In genomic region chr3:50292159-50292923, GRCh38 we compare ENCODE assay signal across 8 cellular contexts. TPM values are rescaled to one million over a fixed set of nuclear protein-coding genes. Genes with fewer than 3 reads are reported as not detected.
DNase-seq lines count a peak whose midpoint lies in the region; TF ChIP-seq lines count a peak whose summit lies in the region.

IFRD2 (minus strand) TSS chr3:50292429; CDS start chr3:50292274, 155 bp downstream.

- no peaks in the 10 kb centered on the region for H3K9me3 Mint-ChIP-seq in nephron
- no peaks in the 10 kb centered on the region for H3K9me3 Mint-ChIP-seq in stimulated activated naive CD8-positive, alpha-beta T cell treated with anti-CD3 and anti-CD28 coated beads, Interleukin-15, Interleukin-2, amounts not matched to agents 100 ng/mL and 50 ng/mL, for 24 hours

- H3K36me3 ChIP-seq in H7 (replicated peaks; ENCODE audit: control insufficient read depth, insufficient read depth, low read length): peaks cover 22% of the 10 kb centered on the region

- H3K4me1 Mint-ChIP-seq in nephron: peaks cover 14% of the 10 kb centered on the region
- peaks cover 17% of the 10 kb centered on the region for H3K4me1 Mint-ChIP-seq in stimulated activated naive CD8-positive, alpha-beta T cell treated with anti-CD3 and anti-CD28 coated beads, Interleukin-15, Interleukin-2, amounts not matched to agents 100 ng/mL and 50 ng/mL, for 24 hours (ENCODE audit: low read depth)

- peak within 1 kb of the TSS; percentile 83 to 90 (median 89) for H3K4me3 Mint-ChIP-seq in nephron
- H3K4me3 Mint-ChIP-seq in stimulated activated naive CD8-positive, alpha-beta T cell treated with anti-CD3 and anti-CD28 coated beads, Interleukin-15, Interleukin-2, amounts not matched to agents 100 ng/mL and 50 ng/mL, for 24 hours: peak within 1 kb of the TSS; percentile 87

- no peaks in the 10 kb centered on the region for H3K27me3 ChIP-seq in H7 (ENCODE audit: control insufficient read depth, insufficient read depth, low read length)

- TF ChIP-seq CTCF in fibroblast of pulmonary artery (IDR thresholded peaks at IDR 0.05; ENCODE audit: low read length, missing control alignments): no peak
- TF ChIP-seq CTCF in nephron (IDR thresholded peaks at IDR 0.05; ENCODE audit: unreplicated experiment in 3 of 3): no peak

- no peaks in the 10 kb centered on the region for H3K36me3 Mint-ChIP-seq in nephron (ENCODE audit: low read depth)
- peaks cover 28% of the 10 kb centered on the region for H3K36me3 Mint-ChIP-seq in stimulated activated naive CD8-positive, alpha-beta T cell treated with anti-CD3 and anti-CD28 coated beads, Interleukin-15, Interleukin-2, amounts not matched to agents 100 ng/mL and 50 ng/mL, for 24 hours (ENCODE audit: low read depth)

- H3K4me3 ChIP-seq in H7 (ENCODE audit: insufficient read depth, low read depth, low read length) (peak within 1 kb of the TSS; percentile 83), fibroblast of pulmonary artery (replicated peaks; ENCODE audit: low read depth, low read length) (peak within 1 kb of the TSS; percentile 70)

- peak within 1 kb of the TSS; percentile 89 to 97 (median 94) for H3K27ac Mint-ChIP-seq in nephron
- H3K27ac Mint-ChIP-seq in stimulated activated naive CD8-positive, alpha-beta T cell treated with anti-CD3 and anti-CD28 coated beads, Interleukin-15, Interleukin-2, amounts not matched to agents 100 ng/mL and 50 ng/mL, for 24 hours: peak within 1 kb of the TSS; percentile 94

- peak; percentile 98 for DNase-seq in ELF-1 (ENCODE audit: low read depth, low spot score)
- DNase-seq in H7: peak; percentile 98
- DNase-seq in M059J (ENCODE audit: low read depth): peak; percentile 95
- peak; percentile 95 to 98 for DNase-seq in SHP77 (lab: John Stamatoyannopoulos, UW)
- peak; percentile 93 for DNase-seq in activated effector memory CD4-positive, alpha-beta T cell treated with Interleukin-2 at 50 U/mL for 16 hours
- DNase-seq in fibroblast of pulmonary artery (ENCODE audit: low read depth): peak; percentile 98

- peaks cover 3% of the 10 kb centered on the region for H3K27me3 Mint-ChIP-seq in nephron (ENCODE audit: low read depth)
- no peaks in the 10 kb centered on the region for H3K27me3 Mint-ChIP-seq in stimulated activated naive CD8-positive, alpha-beta T cell treated with anti-CD3 and anti-CD28 coated beads, Interleukin-15, Interleukin-2, amounts not matched to agents 100 ng/mL and 50 ng/mL, for 24 hours

RNA-seq across cellular contexts. Expression of gene IFRD2, which starts in this region (rescaled TPM):
- total RNA-seq in H7 (2014; rRNA removed; shearing (Covaris generic)): 118 and 146 TPM in 2 replicates
- 49.3 and 50.4 TPM in 2 replicates for total RNA-seq in M059J (2014; rRNA removed; shearing (Covaris generic))

Comparison
In these comparisons a context has a peak if more than half of its experiments do, and no peak if none do; other contexts are left out.
1. Peak in every context shown above with its lines: DNase-seq and H3K4me3 ChIP-seq.